ENCODE assay signal across 8 cellular contexts in genomic region chr12:114683709-114684097, GRCh38. TPM values are rescaled to one million over a fixed set of nuclear protein-coding genes. Genes with fewer than 3 reads are reported as not detected.
A peak's percentile ranks its signal among the peaks of the same experiment; 100 is the strongest.
DNase-seq lines count a peak whose midpoint lies in the region; ATAC-seq, FAIRE-seq and TF ChIP-seq lines count a peak whose summit lies in the region.
"Had no signal": no experiment of that assay in that cellular context is flagged by ENCODE, and none has a peak within 500 bp of the region (broad histone marks: within the 10 kb centered on the region; RNA-seq: fewer than 3 reads in every experiment).

No MANE protein-coding gene starts in this region.

- DNase-seq in LoVo (ENCODE audit: low spot score) (peak; percentile 16), kidney (no peak), posterior cingulate gyrus (no peak), germinal center (ENCODE audit: low spot score) (no peak)

- H3K4me1 ChIP-seq in kidney (ENCODE audit: control insufficient read depth in 1 of 2, insufficient read depth in 1 of 2, low read depth in 1 of 2, low read length in 2 of 2) (peaks cover 0 to 5% of the 10 kb centered on the region in 2 donors), stomach smooth muscle (ENCODE audit: control insufficient read depth, insufficient read depth, low read length) (peaks cover 14% of the 10 kb centered on the region)

- TF ChIP-seq CTCF in brain (conservative IDR thresholded peaks at IDR 0.05) (no peak), kidney (IDR thresholded peaks at IDR 0.05; ENCODE audit: borderline replicate concordance, extremely low read depth, insufficient read depth) (no peak)

- H3K36me3 ChIP-seq in kidney (ENCODE audit: control insufficient read depth in 1 of 2, insufficient read depth in 2 of 2, low read length in 2 of 2) (no peaks in the 10 kb centered on the region), stomach smooth muscle (ENCODE audit: control insufficient read depth in 2 of 2, insufficient read depth in 2 of 2, low read length in 2 of 2) (no peaks in the 10 kb centered on the region)

- intact Hi-C loops in kidney (cut with DNase I) = no loop called here
- intact Hi-C loops in posterior cingulate gyrus (cut with DNase I) = no loop called here

- H3K4me3 ChIP-seq in kidney (ENCODE audit: low read length in 2 of 2) (peak overlapping the region; percentile 62 to 78), stomach smooth muscle (ENCODE audit: low read length in 2 of 2) (peak overlapping the region; percentile 79 to 84)

- H3K27me3 ChIP-seq in stomach smooth muscle (ENCODE audit: control insufficient read depth in 1 of 2, insufficient read depth in 2 of 2, low read length in 2 of 2) = peaks cover 34 to 68% of the 10 kb centered on the region in 2 donors

- peak overlapping the region; percentile 86 to 98 (median 89) for H3K4me3 Mint-ChIP-seq in brain

- no peak for FAIRE-seq in kidney (lab: Jason Lieb, UNC)

- H3K27ac ChIP-seq in kidney (ENCODE audit: low read depth in 2 of 2, low read length in 2 of 2) (peak overlapping the region; percentile 68 to 85), stomach smooth muscle (ENCODE audit: low read length) (peak overlapping the region; percentile 79)

- peaks cover 50% of the 10 kb centered on the region for H3K4me1 Mint-ChIP-seq in brain

- no peak for ATAC-seq in GM18498 (IDR thresholded peaks at IDR 0.05; ENCODE audit: unreplicated experiment)

- H3K36me3 Mint-ChIP-seq in brain = peaks cover 10% of the 10 kb centered on the region

- no peaks in the 10 kb centered on the region for H3K9me3 ChIP-seq in kidney (ENCODE audit: control insufficient read depth in 1 of 2, low read length in 2 of 2)
- no peaks in the 10 kb centered on the region for H3K9me3 ChIP-seq in stomach smooth muscle (ENCODE audit: control insufficient read depth in 2 of 2, low read length in 2 of 2)

- peaks cover 98% of the 10 kb centered on the region for H3K27me3 Mint-ChIP-seq in brain

- peak overlapping the region in 4 of 5 experiments; percentile 68 to 98 (median 90) for H3K27ac Mint-ChIP-seq in brain

- H3K9me3 Mint-ChIP-seq in brain = peaks cover 3 to 14% (median 8%) of the 10 kb centered on the region in 5 experiments

- peak overlapping the region; percentile 12 to 43 for H3K9ac ChIP-seq in kidney (ENCODE audit: low read length in 2 of 2)
- H3K9ac ChIP-seq in stomach smooth muscle (ENCODE audit: low read length in 2 of 2) = peak overlapping the region; percentile 62 to 70

RNA-seq across cellular contexts. Expression of gene TBX3, which starts 0.3 kb away (rescaled TPM):
- polyA plus RNA-seq in brain (ENCODE audit: insufficient read depth, low read depth, low replicate concordance) (5.1 TPM), kidney (ENCODE audit: insufficient read depth, low read depth, low replicate concordance) (10.5 TPM)
- 18.0 TPM for total RNA-seq in kidney
- total RNA-seq: T-helper 2 cell treated with Interferon-gamma antibody and Interleukin-4, amounts not matched to agents 100 ng/mL and 5 ng/mL, for 36 hours had no signal
